In genomic region chr2:20565623-20566236, GRCh38 we compare ENCODE assay signal across 21 cellular contexts.
A peak's percentile ranks its signal among the peaks of the same experiment; 100 is the strongest.
DNase-seq lines count a peak whose midpoint lies in the region; ATAC-seq and TF ChIP-seq lines count a peak whose summit lies in the region.
"Had no signal": no experiment of that assay in that cellular context is flagged by ENCODE, and none has a peak within 500 bp of the region (broad histone marks: within the 10 kb centered on the region; RNA-seq: fewer than 3 reads in every experiment).

No MANE protein-coding gene starts in this region.

- peak; percentile 7 for ATAC-seq in left ventricle myocardium superior
- no peak for ATAC-seq in GM21529 (IDR thresholded peaks at IDR 0.05; ENCODE audit: unreplicated experiment)
- ATAC-seq in HG02610 (IDR thresholded peaks at IDR 0.05; ENCODE audit: unreplicated experiment): no peak
- ATAC-seq: PC-3, sciatic nerve had no signal

- TF ChIP-seq CTCF in nephron (IDR thresholded peaks at IDR 0.05; ENCODE audit: unreplicated experiment in 3 of 3): no peak
- TF ChIP-seq CTCF in thyroid gland (IDR thresholded peaks at IDR 0.05): no peak
- no peak for TF ChIP-seq CTCF in esophagus muscularis mucosa (IDR thresholded peaks at IDR 0.05)

- no peaks in the 10 kb centered on the region for H3K36me3 ChIP-seq in thyroid gland
- no peaks in the 10 kb centered on the region for H3K36me3 ChIP-seq in esophagus muscularis mucosa
- H3K36me3 ChIP-seq: suprapubic skin had no signal

- intact Hi-C loops in left ventricle myocardium superior (cut with micrococcal nuclease): no loop called here
- intact Hi-C loops in cardiac septum (cut with DNase I): no loop called here
- intact Hi-C loops in thyroid gland (cut with DNase I): no loop called here
- intact Hi-C loops in esophagus muscularis mucosa (cut with DNase I): no loop called here

- peaks cover 28% of the 10 kb centered on the region for H3K27me3 Mint-ChIP-seq in nephron (ENCODE audit: low read depth)

- H3K4me1 Mint-ChIP-seq in nephron: peaks cover 61% of the 10 kb centered on the region
- H3K4me1 Mint-ChIP-seq: activated naive CD8-positive, alpha-beta T cell treated with anti-CD3 and anti-CD28 coated beads, Interleukin-2, amount 10 ng/mL, durations not matched to agents 7 days and 5 days; B cell had no signal

- H3K9me3 Mint-ChIP-seq in nephron: no peaks in the 10 kb centered on the region
- H3K9me3 Mint-ChIP-seq: activated CD4-positive, alpha-beta T cell treated with anti-CD3 and anti-CD28 coated beads, Interleukin-2, amount 10 ng/mL, durations not matched to agents 24 days and 14 days; activated naive CD8-positive, alpha-beta T cell treated with anti-CD3 and anti-CD28 coated beads, Interleukin-2, amount 10 ng/mL, durations not matched to agents 7 days and 5 days; activated T-helper 2 cell treated with anti-CD3 and anti-CD28 coated beads, Interferon-gamma antibody, Interleukin-2, Interleukin-4, amounts not matched to agents 10 μg/mL and 5 μg/mL and 100 μg/mL, durations not matched to agents 14 hours and 24 hours and 36 hours; T-helper 1 cell treated with Interleukin-12 subunit alpha and Interleukin-12 subunit beta and Interleukin-4 antibody, amounts not matched to agents 30 μg/mL and 1 μg/mL, for 36 hours had no signal

- no peak for TF ChIP-seq EP300 in esophagus muscularis mucosa (IDR thresholded peaks at IDR 0.05)

- no peak overlapping the region for H3K27ac ChIP-seq in thyroid gland
- peak overlapping the region in 2 of 4 donors; percentile 0 to 48 for H3K27ac ChIP-seq in esophagus muscularis mucosa (replicated peaks in 1 of 4)
- H3K27ac ChIP-seq: suprapubic skin had no signal

- no peaks in the 10 kb centered on the region for H3K27me3 ChIP-seq in thyroid gland
- H3K27me3 ChIP-seq in esophagus muscularis mucosa: no peaks in the 10 kb centered on the region
- H3K27me3 ChIP-seq: suprapubic skin had no signal

- H3K27ac Mint-ChIP-seq in nephron: peak overlapping the region; percentile 64 to 88 (median 81)
- H3K27ac Mint-ChIP-seq: activated CD4-positive, alpha-beta T cell treated with anti-CD3 and anti-CD28 coated beads, Interleukin-2, amount 10 ng/mL, durations not matched to agents 24 days and 14 days; activated naive CD8-positive, alpha-beta T cell treated with anti-CD3 and anti-CD28 coated beads, Interleukin-2, amount 10 ng/mL, durations not matched to agents 7 days and 5 days; activated T-helper 2 cell treated with anti-CD3 and anti-CD28 coated beads, Interferon-gamma antibody, Interleukin-2, Interleukin-4, amounts not matched to agents 10 μg/mL and 5 μg/mL and 100 μg/mL, durations not matched to agents 14 hours and 24 hours and 36 hours; B cell; T-helper 1 cell treated with Interleukin-12 subunit alpha and Interleukin-12 subunit beta and Interleukin-4 antibody, amounts not matched to agents 30 μg/mL and 1 μg/mL, for 36 hours had no signal

- H3K36me3 Mint-ChIP-seq in nephron (ENCODE audit: low read depth): no peaks in the 10 kb centered on the region
- H3K36me3 Mint-ChIP-seq: activated naive CD8-positive, alpha-beta T cell treated with anti-CD3 and anti-CD28 coated beads, Interleukin-2, amount 10 ng/mL, durations not matched to agents 7 days and 5 days had no signal

- H3K4me3 Mint-ChIP-seq in nephron: no peak overlapping the region
- H3K4me3 Mint-ChIP-seq: activated CD4-positive, alpha-beta T cell treated with anti-CD3 and anti-CD28 coated beads, Interleukin-2, amount 10 ng/mL, durations not matched to agents 24 days and 14 days; activated naive CD8-positive, alpha-beta T cell treated with anti-CD3 and anti-CD28 coated beads, Interleukin-2, amount 10 ng/mL, durations not matched to agents 7 days and 5 days; B cell; T-helper 1 cell treated with Interleukin-12 subunit alpha and Interleukin-12 subunit beta and Interleukin-4 antibody, amounts not matched to agents 30 μg/mL and 1 μg/mL, for 36 hours had no signal

- TF ChIP-seq POLR2A in thyroid gland (IDR thresholded peaks at IDR 0.05): no peak
- no peak for TF ChIP-seq POLR2A in esophagus muscularis mucosa (IDR thresholded peaks at IDR 0.05; ENCODE audit: low read depth)

- H3K4me3 ChIP-seq in thyroid gland (replicated peaks in 1 of 3): no peak overlapping the region
- no peak overlapping the region for H3K4me3 ChIP-seq in esophagus muscularis mucosa
- H3K4me3 ChIP-seq: suprapubic skin had no signal

- 57 to 72% methylated on average over 3 to 8 of the region's 8 CpGs for WGBS in thyroid gland, 2 donors
- WGBS in esophagus muscularis mucosa: 71% methylated on average over 7 of the region's 8 CpGs

- no peaks in the 10 kb centered on the region for H3K9me3 ChIP-seq in thyroid gland
- no peaks in the 10 kb centered on the region for H3K9me3 ChIP-seq in esophagus muscularis mucosa
- H3K9me3 ChIP-seq: suprapubic skin had no signal

- H3K4me1 ChIP-seq in thyroid gland: peaks cover 10 to 40% of the 10 kb centered on the region in 2 donors
- peaks cover 38 to 41% (median 40%) of the 10 kb centered on the region in 4 donors for H3K4me1 ChIP-seq in esophagus muscularis mucosa

- DNase-seq in left ventricle myocardium superior: no peak
- no peak for DNase-seq in cardiac septum (ENCODE audit: low spot score)
- DNase-seq in glomerular visceral epithelial cell (ENCODE audit: extremely low spot score): peak; percentile 46
- DNase-seq in thyroid gland: peak; percentile 58 to 68
- no peak for DNase-seq in esophagus muscularis mucosa (ENCODE audit: extremely low spot score)
- DNase-seq: activated CD4-positive, alpha-beta T cell treated with anti-CD3 and anti-CD28 coated beads, Interleukin-2, amount 10 ng/mL, durations not matched to agents 24 days and 14 days; activated naive CD8-positive, alpha-beta T cell treated with anti-CD3 and anti-CD28 coated beads, Interleukin-2, amount 10 ng/mL, durations not matched to agents 7 days and 5 days; hypothalamus; Kasumi-1; NCI-H1048; NCI-H1930; NCI-H226; PC-3 had no signal

Comparison
In these comparisons a context has a peak if more than half of its experiments do, and no peak if none do; other contexts are left out.
1. DNase-seq: peak in glomerular visceral epithelial cell (single experiment) and thyroid gland (2 of 2); none in left ventricle myocardium superior (single experiment), cardiac septum (single experiment) and esophagus muscularis mucosa (single experiment).